Comparison of ENCODE assay signal across 22 cellular contexts in genomic region chr6:109947001-109947400, GRCh38. TPM values are rescaled to one million over a fixed set of nuclear protein-coding genes. Genes with fewer than 3 reads are reported as not detected.
DNase-seq lines count a peak whose midpoint lies in the region; ATAC-seq and TF ChIP-seq lines count a peak whose summit lies in the region.
"Had no signal": no experiment of that assay in that cellular context is flagged by ENCODE, and none has a peak within 500 bp of the region (broad histone marks: within the 10 kb centered on the region; RNA-seq: fewer than 3 reads in every experiment).

No MANE protein-coding gene starts in this region.

- H4K8ac ChIP-seq in neuronal stem cell (ENCODE audit: low read depth, low read length) = no peak overlapping the region

- H3K23ac ChIP-seq in neuronal stem cell (ENCODE audit: low read depth, low read length, poor library complexity) = peak overlapping the region; percentile 11

- no peaks in the 10 kb centered on the region for H3K9me2 ChIP-seq in PC-9 (ENCODE audit: insufficient read depth)

- H3K9me3 ChIP-seq in PC-9 (ENCODE audit: insufficient read depth, low read depth) (no peaks in the 10 kb centered on the region), neuronal stem cell (replicated peaks in 1 of 2; ENCODE audit: control insufficient read depth in 2 of 2, insufficient read depth in 1 of 2, low read depth in 1 of 2, low read length in 2 of 2) (no peaks in the 10 kb centered on the region)
- H3K9me3 ChIP-seq: BE2C, HAP-1 had no signal

- H3K79me1 ChIP-seq in neuronal stem cell (ENCODE audit: low read depth, low read length) = no peaks in the 10 kb centered on the region

- H2AK5ac ChIP-seq in neuronal stem cell (ENCODE audit: low read depth, low read length) = no peak overlapping the region

- no CpG with 5 or more reads among the region's 5 CpGs for WGBS in neuronal stem cell (ENCODE audit: extremely low coverage in 2 of 2, insufficient read length in 2 of 2, insufficient replicate concordance in 1 of 2), 2 donors

- intact Hi-C loops in PC-9 (cut with micrococcal nuclease; ENCODE audit: unreplicated experiment) = no loop called here

- POLR2A ChIA-PET in PC-9 (lab: Charles Lee; ENCODE audit: unreplicated experiment) = no interaction called here

- no peaks in the 10 kb centered on the region for H3K36me3 ChIP-seq in PC-9 (ENCODE audit: low read depth)
- no peaks in the 10 kb centered on the region for H3K36me3 ChIP-seq in neuronal stem cell (replicated peaks in 1 of 2; ENCODE audit: control insufficient read depth in 2 of 2, insufficient read depth in 2 of 2, low read length in 2 of 2)
- H3K36me3 ChIP-seq: BE2C, HAP-1 had no signal

- no peak overlapping the region for H4K91ac ChIP-seq in neuronal stem cell (ENCODE audit: low read depth, low read length, poor library complexity)

- peak; percentile 16 for DNase-seq in HT-29 (ENCODE audit: low spot score)
- peak in 1 of 2 experiments; percentile 7 for DNase-seq in PC-9
- DNase-seq in foreskin keratinocyte = no peak
- DNase-seq in neuronal stem cell (ENCODE audit: low spot score) = no peak
- no peak for DNase-seq in amniotic stem cell (lab: John Stamatoyannopoulos, UW)
- DNase-seq: ACHN; BE2C; C1 segment of cervical spinal cord; CD4-positive, CD25-positive, alpha-beta regulatory T cell; CD8-positive, alpha-beta memory T cell; COR-L47; DMS 273 treated with DMSO at 0.1 percent for 48 hours; DMS79; GDM1; IMR-90 had no signal

- H3K27me3 ChIP-seq in PC-9 (ENCODE audit: insufficient read depth, low read depth) = no peaks in the 10 kb centered on the region
- peaks cover 5% of the 10 kb centered on the region for H3K27me3 ChIP-seq in foreskin keratinocyte
- H3K27me3 ChIP-seq in neuronal stem cell (ENCODE audit: control insufficient read depth in 3 of 3, insufficient read depth in 3 of 3, low read depth in 1 of 3, low read length in 3 of 3) = peaks cover 0 to 5% (median 0%) of the 10 kb centered on the region in 3 experiments

- H3K79me2 ChIP-seq in PC-9 (ENCODE audit: low read depth) = no peaks in the 10 kb centered on the region

- H3K4me1 ChIP-seq in PC-9 (replicated peaks; ENCODE audit: insufficient read depth) (peaks cover 37% of the 10 kb centered on the region), foreskin keratinocyte (no peaks in the 10 kb centered on the region), neuronal stem cell (ENCODE audit: control insufficient read depth in 2 of 2, insufficient read depth in 1 of 2, low read depth in 1 of 2, low read length in 2 of 2) (peaks cover 0 to 8% of the 10 kb centered on the region in 2 donors)
- H3K4me1 ChIP-seq: BE2C, HAP-1 had no signal

- no peak overlapping the region for H2BK5ac ChIP-seq in neuronal stem cell (ENCODE audit: low read length)

- no peak overlapping the region for H3K4ac ChIP-seq in neuronal stem cell (ENCODE audit: low read length)

- no peaks in the 10 kb centered on the region for H4K20me1 ChIP-seq in PC-9 (ENCODE audit: insufficient read depth)

- no peak overlapping the region for H2BK15ac ChIP-seq in neuronal stem cell (ENCODE audit: low read length)

- BruUV-seq in PC-9 (replicated peaks; lab: Mats Ljungman, UMichigan) = no TSS peak

- H3K4me2 ChIP-seq in PC-9 (peak overlapping the region; percentile 2; the same call in 1 of the 2 replicates), neuronal stem cell (ENCODE audit: insufficient read depth, low read length, poor library complexity, severe bottlenecking) (no peak overlapping the region)

- H3K4me3 ChIP-seq in PC-9 = no peak overlapping the region
- peak overlapping the region in 1 of 2 donors; percentile 1 for H3K4me3 ChIP-seq in neuronal stem cell (ENCODE audit: low read length in 2 of 2)
- H3K4me3 ChIP-seq: HAP-1, K562 had no signal

- peak; percentile 33 for ATAC-seq in foreskin keratinocyte
- no peak for ATAC-seq in HG02938 (IDR thresholded peaks at IDR 0.05; ENCODE audit: unreplicated experiment)
- ATAC-seq in HG02610 (IDR thresholded peaks at IDR 0.05; ENCODE audit: unreplicated experiment) = no peak
- ATAC-seq: K562 had no signal

- peaks cover 13% of the 10 kb centered on the region; the same call in 1 of the 2 replicates for H3F3A ChIP-seq in PC-9 (ENCODE audit: insufficient read depth, low read depth)

- no peak overlapping the region for H2BK12ac ChIP-seq in neuronal stem cell (ENCODE audit: low read length)

- no peak overlapping the region for H2BK120ac ChIP-seq in neuronal stem cell (ENCODE audit: low read depth, low read length)

- H3K18ac ChIP-seq in neuronal stem cell (ENCODE audit: low read length) = peak overlapping the region; percentile 57

- H3K9ac ChIP-seq in neuronal stem cell (ENCODE audit: low read depth, low read length, poor library complexity) = no peak overlapping the region

- H2AFZ ChIP-seq in PC-9 = no peak overlapping the region
- H2AFZ ChIP-seq in neuronal stem cell (ENCODE audit: low read length) = no peak overlapping the region

- CTCF ChIA-PET in PC-9 (lab: Charles Lee) = no interaction called here

- TF ChIP-seq CTCF in PC-9 (conservative IDR thresholded peaks at IDR 0.05) (no peak), foreskin keratinocyte (conservative IDR thresholded peaks at IDR 0.05) (no peak)

- no peak overlapping the region for H3K14ac ChIP-seq in neuronal stem cell (ENCODE audit: low read length)

- H3K27ac ChIP-seq in PC-9 (no peak overlapping the region), foreskin keratinocyte (no peak overlapping the region), neuronal stem cell (replicated peaks; ENCODE audit: low read length) (no peak overlapping the region)

RNA-seq across cellular contexts. Expression of gene GPR6, which starts 31.1 kb away (rescaled TPM):
- total RNA-seq in HT-29 (2014; rRNA removed; shearing (Covaris generic)) = not detected in 2 replicates
- not detected in 2 replicates for total RNA-seq in PC-9 (2021)
- not detected in 2 replicates for total RNA-seq in foreskin keratinocyte
- not detected in 2 replicates for polyA plus RNA-seq in foreskin keratinocyte
- not detected for polyA plus RNA-seq in neuronal stem cell (2013, experiment 1 of 2)
- not detected for polyA plus RNA-seq in neuronal stem cell (2013, experiment 2 of 2)
- total RNA-seq: CD4-positive, CD25-positive, alpha-beta regulatory T cell; CD8-positive, alpha-beta memory T cell; Daoy; H4; HT1080; IMR-90; K562 had no signal
- polyA plus RNA-seq: CD4-positive, CD25-positive, alpha-beta regulatory T cell; CD8-positive, alpha-beta memory T cell; IMR-90; K562 had no signal
